In genomic region chrX:136067097-136067496, GRCh38 we compare ENCODE assay signal across 18 cellular contexts.
"Had no signal": no experiment of that assay in that cellular context is flagged by ENCODE, and none has a peak within 500 bp of the region (broad histone marks: within the 10 kb centered on the region; RNA-seq: fewer than 3 reads in every experiment).

No MANE protein-coding gene starts in this region.

- ATAC-seq: activated CD8-positive, alpha-beta T cell treated with anti-CD3 and anti-CD28 coated beads, Interleukin-2, amount 10 ng/mL, durations not matched to agents 7 days and 5 days; activated T-cell treated with anti-CD3 and anti-CD28 coated beads, Interleukin-2, amount 50 U/mL, for 72 hours; naive thymus-derived CD8-positive, alpha-beta T cell; stimulated activated naive CD8-positive, alpha-beta T cell treated with anti-CD3 and anti-CD28 coated beads, Interleukin-15, Interleukin-2, amounts not matched to agents 100 U/mL and 50 U/mL, for 24 hours; WTC11 had no signal

- H3K4me1 ChIP-seq: testis had no signal

- H3K27ac ChIP-seq: right atrium auricular region, SJCRH30, testis had no signal

- H3K27me3 ChIP-seq: right atrium auricular region, SJCRH30, testis had no signal

- H3K36me3 ChIP-seq: right atrium auricular region, SJCRH30 had no signal

- H3K9me3 ChIP-seq: right atrium auricular region, SJCRH30, testis had no signal

- H3K4me3 ChIP-seq: lung, right atrium auricular region, SJCRH30, testis had no signal

- DNase-seq: activated CD4-positive, alpha-beta T cell treated with anti-CD3 and anti-CD28 coated beads for 4 hours; activated CD8-positive, alpha-beta memory T cell treated with anti-CD3 and anti-CD28 coated beads, Interleukin-2, amount 50 U/mL, for 4 hours; activated CD8-positive, alpha-beta T cell treated with anti-CD3 and anti-CD28 coated beads, Interleukin-2, amount 10 ng/mL, durations not matched to agents 7 days and 5 days; activated gamma-delta T cell; activated naive CD8-positive, alpha-beta T cell treated with anti-CD3 and anti-CD28 coated beads, Interleukin-2, amount 10 ng/mL, durations not matched to agents 7 days and 5 days; activated T-cell treated with anti-CD3 and anti-CD28 coated beads, Interleukin-2, amount 50 U/mL, for 72 hours; dermis blood vessel endothelial cell; erythroblast; midbrain; naive thymus-derived CD8-positive, alpha-beta T cell; SJCRH30; small intestine; stimulated activated naive CD8-positive, alpha-beta T cell treated with anti-CD3 and anti-CD28 coated beads, Interleukin-15, Interleukin-2, amounts not matched to agents 100 U/mL and 50 U/mL, for 24 hours; T-helper 2 cell; testis had no signal
